Comparison of ENCODE assay signal across 8 cellular contexts in genomic region chr2:106511476-106511888, GRCh38. TPM values are rescaled to one million over a fixed set of nuclear protein-coding genes. Genes with fewer than 3 reads are reported as not detected.
A peak's percentile ranks its signal among the peaks of the same experiment; 100 is the strongest.
DNase-seq lines count a peak whose midpoint lies in the region; ATAC-seq, FAIRE-seq and TF ChIP-seq lines count a peak whose summit lies in the region.
"Not testable (repeated sequence)": the region's sequence is repeated elsewhere in the genome, so short reads cannot be mapped to it uniquely, and the experiment has no call there.

No MANE protein-coding gene starts in this region.

- FAIRE-seq in small intestine (lab: Jason Lieb, UNC) = not testable (repeated sequence)

- peak overlapping the region; percentile 58 for H3K4me3 ChIP-seq in adipocyte (ENCODE audit: low read length)
- not testable (repeated sequence) for H3K4me3 ChIP-seq in right lobe of liver; small intestine (ENCODE audit: low read depth in 1 of 2, low read length in 2 of 2); testis

- H3K27ac Mint-ChIP-seq in Calu3 (ENCODE audit: unreplicated experiment) = not testable (repeated sequence)

- H3K9me3 Mint-ChIP-seq in Calu3 (ENCODE audit: low read depth, unreplicated experiment) = not testable (repeated sequence)

- H3K27ac ChIP-seq in right lobe of liver; small intestine (ENCODE audit: low read depth in 1 of 2, low read length in 1 of 2); testis: not testable (repeated sequence)

- ATAC-seq in right lobe of liver = peak; percentile 50 to 74 (median 52)

- not testable (repeated sequence) for H3K4me1 ChIP-seq in adipocyte (ENCODE audit: control insufficient read depth, insufficient read depth, low read length); right lobe of liver; small intestine (ENCODE audit: control insufficient read depth in 2 of 2, insufficient read depth in 1 of 2, low read depth in 1 of 2, low read length in 1 of 2); testis

- H3K4me3 Mint-ChIP-seq in Calu3 (ENCODE audit: low read depth, unreplicated experiment) = peak overlapping the region; percentile 32

- not testable (repeated sequence) for H3K27me3 Mint-ChIP-seq in Calu3 (ENCODE audit: unreplicated experiment)

- not testable (repeated sequence) for H3K9ac ChIP-seq in adipocyte (ENCODE audit: low read length)

- intact Hi-C loops in Calu3 (cut with micrococcal nuclease; ENCODE audit: unreplicated experiment); right lobe of liver (cut with DNase I); testis (cut with DNase I; ENCODE audit: low total_unique reads): not testable (repeated sequence)

- not testable (repeated sequence) for H3K27me3 ChIP-seq in adipocyte (replicated peaks; ENCODE audit: control insufficient read depth, insufficient read depth, low read length); right lobe of liver; small intestine (ENCODE audit: control insufficient read depth in 2 of 2, insufficient read depth in 2 of 2, low read length in 2 of 2); testis

- TF ChIP-seq POLR2A in right lobe of liver (IDR thresholded peaks at IDR 0.05); testis (IDR thresholded peaks at IDR 0.05): not testable (repeated sequence)

- BruUV-seq in Calu3 (replicated peaks; lab: Mats Ljungman, UMichigan) = not testable (repeated sequence)

- not testable (repeated sequence) for TF ChIP-seq CTCF in Calu3 (IDR thresholded peaks at IDR 0.05; ENCODE audit: unreplicated experiment); right lobe of liver (IDR thresholded peaks at IDR 0.05); testis (IDR thresholded peaks at IDR 0.05)

- H3K9me3 ChIP-seq in adipocyte (ENCODE audit: control insufficient read depth, low read length); right lobe of liver; small intestine (ENCODE audit: control insufficient read depth, low read depth); testis: not testable (repeated sequence)

- peak; percentile 69 for DNase-seq in Calu3
- peak; percentile 84 for DNase-seq in MV-4-11 (lab: John Stamatoyannopoulos, UW)
- DNase-seq in activated CD4-positive, alpha-beta T cell treated with anti-CD3 and anti-CD28 coated beads for 4 hours = peak; percentile 41 to 45
- DNase-seq in adipocyte (ENCODE audit: low read depth) = peak; percentile 79
- DNase-seq in fibroblast of gingiva (ENCODE audit: low read depth) = peak; percentile 65
- not testable (repeated sequence) for DNase-seq in right lobe of liver
- peak; percentile 58 for DNase-seq in small intestine
- DNase-seq in testis = peak; percentile 23

- H3K4me1 Mint-ChIP-seq in Calu3 (ENCODE audit: low read depth, unreplicated experiment) = peaks cover 16% of the 10 kb centered on the region

- CTCF ChIA-PET in Calu3 (lab: Charles Lee) = not testable (repeated sequence)

- WGBS in right lobe of liver (ENCODE audit: insufficient coverage, low coverage, low lambda C conversion rate, missing lambda C conversion rate) = 37% methylated on average over 2 of the region's 14 CpGs
- WGBS in small intestine, 3 donors = 45 to 63% (median 55%) methylated on average over 6 to 10 of the region's 14 CpGs
- WGBS in testis, 2 donors = 55 to 64% methylated on average over 3 to 6 of the region's 14 CpGs

- H3K36me3 Mint-ChIP-seq in Calu3 (ENCODE audit: insufficient read depth, unreplicated experiment) = not testable (repeated sequence)

- not testable (repeated sequence) for H3K36me3 ChIP-seq in adipocyte (ENCODE audit: control insufficient read depth, insufficient read depth, low read length, severe bottlenecking); right lobe of liver; small intestine (ENCODE audit: control insufficient read depth in 2 of 2, insufficient read depth in 2 of 2, low read length in 2 of 2); testis (ENCODE audit: low read depth, missing control alignments)

RNA-seq across cellular contexts. Expression of gene CD8B2, which starts 24.3 kb away (rescaled TPM):
- total RNA-seq in Calu3 (2022) (not detected in 2 replicates), right lobe of liver (not detected), testis (under 1 TPM in 1 of 2 donors, not detected in 1; 0.25 TPM)
- polyA plus RNA-seq in small intestine (under 1 TPM in 1 of 3 donors, not detected in 2; 0.45 TPM), testis (ENCODE audit: insufficient read depth, low read depth, low replicate concordance) (0.16 TPM)

RNA-seq across cellular contexts. Expression of gene RGPD3, which starts 43.3 kb away (rescaled TPM):
- not detected in 2 replicates for total RNA-seq in Calu3 (2022)
- under 1 TPM; 0.11 to 0.31 (median 0.15) TPM for total RNA-seq in right lobe of liver
- polyA plus RNA-seq in small intestine = under 1 TPM in 2 of 3 donors, not detected in 1; under 0.01 to 0.13 TPM
- 10 to 100 TPM in 1 of 2 donors, 1 to 10 TPM in 1; 5.7 to 13.9 TPM for total RNA-seq in testis
- 5.3 TPM for polyA plus RNA-seq in testis (ENCODE audit: insufficient read depth, low read depth, low replicate concordance)
